In genomic region chr18:57205641-57206040, GRCh38 we compare ENCODE assay signal across 41 cellular contexts. TPM values are rescaled to one million over a fixed set of nuclear protein-coding genes. Genes with fewer than 3 reads are reported as not detected.
"Had no signal": no experiment of that assay in that cellular context is flagged by ENCODE, and none has a peak within 500 bp of the region (broad histone marks: within the 10 kb centered on the region; RNA-seq: fewer than 3 reads in every experiment).

No MANE protein-coding gene starts in this region.

- DNase-seq: activated B cell treated with CpG ODN at 0.5 μM for 24 hours; activated CD4-positive, alpha-beta memory T cell treated with anti-CD3 and anti-CD28 coated beads for 36 hours; activated CD4-positive, alpha-beta T cell treated with anti-CD3 and anti-CD28 coated beads for 4 hours; activated CD4-positive, alpha-beta T cell treated with anti-CD3 and anti-CD28 coated beads, Interleukin-2, amount 50 U/mL, for 1 hour; activated CD4-positive, CD25-positive, alpha-beta regulatory T cell treated with anti-CD3 and anti-CD28 coated beads, Interleukin-2, amount 50 U/mL, for 72 hours; activated CD8-positive, alpha-beta memory T cell treated with anti-CD3 and anti-CD28 coated beads, Interleukin-2, amount 50 U/mL, for 4 hours; activated gamma-delta T cell treated with Interleukin-2 at 50 U/mL for 16 hours; activated naive CD4-positive, alpha-beta T cell treated with anti-CD3 and anti-CD28 coated beads for 36 hours; activated T-cell treated with anti-CD3 and anti-CD28 coated beads for 4 hours; activated T-cell treated with anti-CD3 and anti-CD28 coated beads, Interleukin-2, amount 50 U/mL, for 4 hours; adrenal gland; body of pancreas; Kasumi-1; KG1; MG63; NCI-H1048; NCI-H1105 treated with DMSO at 0.1 percent for 48 hours; NCI-H1436; NCI-H1694; NCI-H1930; NCI-H2081 treated with DMSO at 0.1 percent for 48 hours; NCI-H226; NCI-H446 treated with DMSO at 0.1 percent for 48 hours; NCI-H524; NCI-H69; NCI-H82; NK-92 treated with Interleukin-12 subunit alpha and Interleukin-12 subunit beta, amount 100 ng/mL, for 24 hours; PC-3; Peyer's patch; RPMI8226; SHP77 treated with DMSO at 0.1 percent for 48 hours; T-helper 1 cell; T-helper 2 cell; T-helper 9 cell had no signal

- ATAC-seq: activated naive CD4-positive, alpha-beta T cell treated with anti-CD3 and anti-CD28 coated beads, Interleukin-2, amount 50 U/mL, for 72 hours; activated T-cell treated with anti-CD3 and anti-CD28 coated beads, Interleukin-2, amount 50 U/mL, for 4 hours; body of pancreas; PC-3; SK-N-SH treated with all-trans-retinoic acid at 6 μM for 48 hours had no signal

- H3K27me3 ChIP-seq: body of pancreas, Peyer's patch had no signal

- H3K27ac ChIP-seq: adrenal gland, body of pancreas, breast epithelium, Peyer's patch, SJSA1, VCaP had no signal

- H3K4me3 ChIP-seq: adrenal gland, body of pancreas, breast epithelium, MG63, Peyer's patch, SJSA1 had no signal

- H3K36me3 Mint-ChIP-seq: activated CD4-positive, alpha-beta memory T cell treated with anti-CD3 and anti-CD28 coated beads for 36 hours; activated naive CD4-positive, alpha-beta T cell treated with anti-CD3 and anti-CD28 coated beads, Interleukin-2, amount 50 U/mL, for 72 hours had no signal

- H3K36me3 ChIP-seq: adrenal gland, breast epithelium, MG63, Peyer's patch, SJSA1 had no signal

- H3K4me3 Mint-ChIP-seq: activated B cell treated with CpG ODN at 0.5 μM for 24 hours; activated CD4-positive, alpha-beta memory T cell treated with anti-CD3 and anti-CD28 coated beads for 36 hours; activated naive CD4-positive, alpha-beta T cell treated with anti-CD3 and anti-CD28 coated beads for 36 hours; activated T-cell treated with anti-CD3 and anti-CD28 coated beads, Interleukin-2, amount 50 U/mL, for 4 hours; activated T-helper 1 cell treated with anti-CD3 and anti-CD28 coated beads, Interleukin-12 subunit alpha, Interleukin-12 subunit beta, Interleukin-2, Interleukin-4 antibody, amounts not matched to agents 30 ng/mL and 10 ng/mL and 1 ng/mL, durations not matched to agents 14 hours and 24 hours and 36 hours had no signal

- H3K9me3 Mint-ChIP-seq: activated B cell treated with CpG ODN at 0.5 μM for 24 hours; activated CD4-positive, alpha-beta memory T cell treated with anti-CD3 and anti-CD28 coated beads for 36 hours; activated naive CD4-positive, alpha-beta T cell treated with anti-CD3 and anti-CD28 coated beads for 36 hours; activated naive CD4-positive, alpha-beta T cell treated with anti-CD3 and anti-CD28 coated beads, Interleukin-2, amount 50 U/mL, for 72 hours; activated T-cell treated with anti-CD3 and anti-CD28 coated beads, Interleukin-2, amount 50 U/mL, for 4 hours; activated T-helper 1 cell treated with anti-CD3 and anti-CD28 coated beads, Interleukin-12 subunit alpha, Interleukin-12 subunit beta, Interleukin-2, Interleukin-4 antibody, amounts not matched to agents 30 ng/mL and 10 ng/mL and 1 ng/mL, durations not matched to agents 14 hours and 24 hours and 36 hours had no signal

- H3K27ac Mint-ChIP-seq: activated B cell treated with CpG ODN at 0.5 μM for 24 hours; activated CD4-positive, alpha-beta memory T cell treated with anti-CD3 and anti-CD28 coated beads for 36 hours; activated naive CD4-positive, alpha-beta T cell treated with anti-CD3 and anti-CD28 coated beads for 36 hours; activated naive CD4-positive, alpha-beta T cell treated with anti-CD3 and anti-CD28 coated beads, Interleukin-2, amount 50 U/mL, for 72 hours; activated T-helper 1 cell treated with anti-CD3 and anti-CD28 coated beads, Interleukin-12 subunit alpha, Interleukin-12 subunit beta, Interleukin-2, Interleukin-4 antibody, amounts not matched to agents 30 ng/mL and 10 ng/mL and 1 ng/mL, durations not matched to agents 14 hours and 24 hours and 36 hours had no signal

- H3K4me1 ChIP-seq: breast epithelium had no signal

RNA-seq across cellular contexts. Expression of gene BOD1L2, which starts 58.8 kb away (rescaled TPM):
- total RNA-seq: activated B cell treated with CpG ODN at 0.5 μM for 24 hours; activated CD4-positive, alpha-beta memory T cell treated with anti-CD3 and anti-CD28 coated beads for 36 hours; activated naive CD4-positive, alpha-beta T cell treated with anti-CD3 and anti-CD28 coated beads for 36 hours; activated naive CD4-positive, alpha-beta T cell treated with anti-CD3 and anti-CD28 coated beads, Interleukin-2, amount 50 U/mL, for 72 hours; activated T-cell treated with anti-CD3 and anti-CD28 coated beads, Interleukin-2, amount 50 U/mL, for 4 hours; activated T-helper 1 cell treated with anti-CD3 and anti-CD28 coated beads, Interleukin-12 subunit alpha, Interleukin-12 subunit beta, Interleukin-2, Interleukin-4 antibody, amounts not matched to agents 30 ng/mL and 10 ng/mL and 1 ng/mL, durations not matched to agents 14 hours and 24 hours and 36 hours; adrenal gland; astrocyte; body of pancreas; breast epithelium; PC-3; SJSA1 had no signal
- polyA plus RNA-seq: adrenal gland had no signal
